Comparison of ENCODE assay signal across 16 cellular contexts in the genomic region with DNA sequence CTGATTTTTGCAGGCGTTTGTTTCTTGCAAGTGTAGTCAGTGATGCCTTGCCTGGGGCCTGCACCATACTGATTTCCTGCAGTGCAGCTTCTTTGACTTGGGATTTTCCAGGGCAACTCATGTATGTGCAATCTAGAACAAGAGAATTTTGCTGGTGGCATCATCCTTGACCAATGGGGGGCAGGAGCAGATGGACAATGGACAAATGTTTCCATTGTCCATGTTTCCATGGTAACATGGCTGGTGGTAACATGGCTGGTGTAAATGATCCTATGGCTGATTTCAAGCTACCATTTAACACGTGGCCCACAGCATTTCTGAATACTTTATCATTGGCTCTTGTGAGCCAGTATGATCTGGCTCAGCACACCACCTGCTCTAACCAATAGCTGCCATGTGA.
DNase-seq lines count a peak whose midpoint lies in the region; ATAC-seq and TF ChIP-seq lines count a peak whose summit lies in the region.
"Had no signal": no experiment of that assay in that cellular context is flagged by ENCODE, and none has a peak within 500 bp of the region (broad histone marks: within the 10 kb centered on the region; RNA-seq: fewer than 3 reads in every experiment).

No MANE protein-coding gene starts in this region.

- no peaks in the 10 kb centered on the region for H3K9me2 ChIP-seq in hepatocyte (replicated peaks; ENCODE audit: insufficient read depth)

- H3K36me3 ChIP-seq in ectodermal cell (ENCODE audit: control insufficient read depth, insufficient read depth, low read length) (no peaks in the 10 kb centered on the region), hepatocyte (replicated peaks; ENCODE audit: insufficient read depth, low read depth) (no peaks in the 10 kb centered on the region)
- H3K36me3 ChIP-seq: sigmoid colon had no signal

- H3K4me3 ChIP-seq in ectodermal cell (ENCODE audit: insufficient read depth, low read depth, low read length) (no peak overlapping the region), hepatocyte (no peak overlapping the region)
- H3K4me3 ChIP-seq: sigmoid colon had no signal

- peaks cover 35% of the 10 kb centered on the region for H3K4me1 Mint-ChIP-seq in neural crest cell
- H3K4me1 Mint-ChIP-seq: activated naive CD8-positive, alpha-beta T cell treated with anti-CD3 and anti-CD28 coated beads, Interleukin-2, amount 10 ng/mL, durations not matched to agents 7 days and 5 days; naive thymus-derived CD4-positive, alpha-beta T cell had no signal

- no peaks in the 10 kb centered on the region for H3K9me3 ChIP-seq in ectodermal cell (ENCODE audit: control insufficient read depth, low read length)
- no peaks in the 10 kb centered on the region for H3K9me3 ChIP-seq in hepatocyte (ENCODE audit: low read depth)
- H3K9me3 ChIP-seq: sigmoid colon had no signal

- H4K20me1 ChIP-seq in hepatocyte (ENCODE audit: insufficient read depth, poor library complexity, severe bottlenecking), result no peaks in the 10 kb centered on the region

- no peak overlapping the region for H2AFZ ChIP-seq in hepatocyte

- H3K4me3 Mint-ChIP-seq in neural crest cell, result no peak overlapping the region
- H3K4me3 Mint-ChIP-seq: activated naive CD8-positive, alpha-beta T cell treated with anti-CD3 and anti-CD28 coated beads, Interleukin-2, amount 10 ng/mL, durations not matched to agents 7 days and 5 days; naive thymus-derived CD4-positive, alpha-beta T cell had no signal

- no peaks in the 10 kb centered on the region for H3K79me2 ChIP-seq in hepatocyte

- WGBS in ectodermal cell, 2 experiments, result 88 to 89% methylated on average over 2 of the region's 2 CpGs
- 67% methylated on average over 2 of the region's 2 CpGs for WGBS in hepatocyte (ENCODE audit: low lambda C conversion rate, missing lambda C conversion rate)

- H3K4me1 ChIP-seq in ectodermal cell (ENCODE audit: control insufficient read depth, insufficient read depth, low read length) (no peaks in the 10 kb centered on the region), hepatocyte (ENCODE audit: insufficient read depth) (peaks cover 10% of the 10 kb centered on the region)

- no peaks in the 10 kb centered on the region for H3K9me3 Mint-ChIP-seq in neural crest cell
- H3K9me3 Mint-ChIP-seq: activated naive CD8-positive, alpha-beta T cell treated with anti-CD3 and anti-CD28 coated beads, Interleukin-2, amount 10 ng/mL, durations not matched to agents 7 days and 5 days had no signal

- no peaks in the 10 kb centered on the region for H3K27me3 ChIP-seq in ectodermal cell (ENCODE audit: control insufficient read depth, insufficient read depth, low read length, poor library complexity, severe bottlenecking)
- peaks cover 15% of the 10 kb centered on the region for H3K27me3 ChIP-seq in hepatocyte
- H3K27me3 ChIP-seq: sigmoid colon had no signal

- H3K27ac Mint-ChIP-seq in neural crest cell (ENCODE audit: unreplicated experiment), result no peak overlapping the region
- H3K27ac Mint-ChIP-seq: activated naive CD8-positive, alpha-beta T cell treated with anti-CD3 and anti-CD28 coated beads, Interleukin-2, amount 10 ng/mL, durations not matched to agents 7 days and 5 days; naive thymus-derived CD4-positive, alpha-beta T cell had no signal

- no peaks in the 10 kb centered on the region for H3K27me3 Mint-ChIP-seq in neural crest cell (ENCODE audit: low read depth)

- H3K36me3 Mint-ChIP-seq in neural crest cell (ENCODE audit: low read depth), result no peaks in the 10 kb centered on the region
- H3K36me3 Mint-ChIP-seq: activated naive CD8-positive, alpha-beta T cell treated with anti-CD3 and anti-CD28 coated beads, Interleukin-2, amount 10 ng/mL, durations not matched to agents 7 days and 5 days; naive thymus-derived CD4-positive, alpha-beta T cell had no signal

- no peak overlapping the region for H3K4me2 ChIP-seq in hepatocyte

- peak overlapping the region; percentile 57 for H3K27ac ChIP-seq in ectodermal cell (ENCODE audit: insufficient read depth, low read depth, low read length, poor library complexity, severe bottlenecking)
- H3K27ac ChIP-seq in hepatocyte, result no peak overlapping the region
- H3K27ac ChIP-seq: sigmoid colon had no signal

- ATAC-seq in GM21528 (IDR thresholded peaks at IDR 0.05; ENCODE audit: low FRiP score, unreplicated experiment), result no peak
- ATAC-seq in HG02970 (IDR thresholded peaks at IDR 0.05; ENCODE audit: low FRiP score, unreplicated experiment), result no peak
- ATAC-seq: naive thymus-derived CD4-positive, alpha-beta T cell had no signal

- TF ChIP-seq CTCF in neural crest cell (conservative IDR thresholded peaks at IDR 0.05) (no peak), hepatocyte (IDR thresholded peaks at IDR 0.05; ENCODE audit: poor library complexity) (no peak)

- DNase-seq in EH (ENCODE audit: low read depth) (peak; percentile 21), NCI-H2227 (lab: John Stamatoyannopoulos, UW; ENCODE audit: unreplicated experiment) (peak; percentile 48), neural crest cell (ENCODE audit: low read depth, low spot score) (peak; percentile 16), cerebellar cortex (ENCODE audit: low spot score) (no peak), hepatocyte (ENCODE audit: low spot score) (no peak)
- DNase-seq: activated naive CD8-positive, alpha-beta T cell treated with anti-CD3 and anti-CD28 coated beads, Interleukin-2, amount 10 ng/mL, durations not matched to agents 7 days and 5 days; islet precursor cell; MM.1S; naive thymus-derived CD4-positive, alpha-beta T cell; NCI-H774; SIG-M5; sigmoid colon; stimulated activated naive CD4-positive, alpha-beta T cell treated with Interleukin-2 at 50 U/mL for 16 hours had no signal

Comparison
In these comparisons a context has a peak if more than half of its experiments do, and no peak if none do; other contexts are left out.
1. DNase-seq: peak in EH (single experiment), NCI-H2227 (single experiment) and neural crest cell (single experiment); none in cerebellar cortex (single experiment) and hepatocyte (single experiment).